In the genomic region with DNA sequence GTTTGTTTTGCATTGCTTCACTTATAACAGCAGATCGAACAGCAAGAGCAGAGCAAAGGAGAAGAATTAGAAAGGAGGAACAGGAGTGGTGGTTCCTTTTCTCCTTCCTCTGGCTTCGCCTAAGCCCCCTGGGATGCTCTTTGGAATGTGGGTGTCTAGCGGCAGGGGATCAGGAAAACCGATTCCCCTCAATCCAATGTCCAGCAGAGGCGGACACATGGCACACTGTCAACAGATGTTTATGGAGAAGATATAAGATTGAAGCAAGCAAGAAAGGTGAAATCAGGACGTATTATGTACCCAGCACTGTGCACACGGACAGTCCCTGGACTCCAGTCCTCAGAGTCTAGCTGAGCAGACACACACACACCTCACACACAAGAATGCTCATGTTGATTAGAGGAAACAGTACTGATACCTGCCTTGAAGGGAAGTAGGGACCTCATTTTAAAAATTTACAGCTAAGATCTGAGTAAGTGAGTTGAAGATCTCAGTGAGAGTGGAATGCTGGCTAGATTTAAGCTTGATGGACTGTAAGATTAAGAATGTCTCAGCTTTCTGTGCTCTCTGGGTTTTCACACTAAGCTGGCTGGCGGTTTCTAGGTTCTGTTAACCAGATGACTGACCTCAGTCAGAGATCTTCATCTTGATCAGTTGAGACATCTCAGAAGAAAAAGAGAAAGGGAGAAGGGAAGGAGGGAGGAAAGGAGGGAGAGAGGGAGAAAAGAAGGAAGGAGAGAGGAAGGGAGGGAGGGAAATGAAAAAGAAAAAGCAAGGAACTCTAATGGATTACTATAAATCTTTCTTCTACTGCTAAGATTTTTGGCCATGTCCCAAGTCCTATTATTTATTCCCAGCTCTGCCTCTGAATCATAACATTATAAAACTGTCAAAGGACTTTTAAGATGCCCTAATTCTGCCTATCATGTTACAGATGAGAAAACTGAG, we compare ENCODE assay signal across 13 cellular contexts. TPM values are rescaled to one million over a fixed set of nuclear protein-coding genes. Genes with fewer than 3 reads are reported as not detected.
DNase-seq lines count a peak whose midpoint lies in the region; ATAC-seq and TF ChIP-seq lines count a peak whose summit lies in the region.
"Had no signal": no experiment of that assay in that cellular context is flagged by ENCODE, and none has a peak within 500 bp of the region (broad histone marks: within the 10 kb centered on the region; RNA-seq: fewer than 3 reads in every experiment).

No MANE protein-coding gene starts in this region.

- WGBS in suprapubic skin, result 62% methylated on average over 8 of the region's 8 CpGs

- peaks cover 8% of the 10 kb centered on the region for H3K27me3 ChIP-seq in suprapubic skin

- H3K36me3 ChIP-seq in suprapubic skin, result no peaks in the 10 kb centered on the region

- intact Hi-C loops in left colon (cut with DNase I, micrococcal nuclease), result no loop called here

- H3K27ac Mint-ChIP-seq in stimulated activated naive CD8-positive, alpha-beta T cell treated with anti-CD3 and anti-CD28 coated beads, Interleukin-15, Interleukin-2, amounts not matched to agents 100 ng/mL and 50 ng/mL, for 24 hours, result peak overlapping the region; percentile 12

- H3K4me3 ChIP-seq in fibroblast of villous mesenchyme (ENCODE audit: low read depth, low read length) (no peak overlapping the region), suprapubic skin (no peak overlapping the region)
- H3K4me3 ChIP-seq: lung had no signal

- H3K36me3 Mint-ChIP-seq in stimulated activated naive CD8-positive, alpha-beta T cell treated with anti-CD3 and anti-CD28 coated beads, Interleukin-15, Interleukin-2, amounts not matched to agents 100 ng/mL and 50 ng/mL, for 24 hours (ENCODE audit: low read depth), result peaks cover 9% of the 10 kb centered on the region

- no peaks in the 10 kb centered on the region for H3K4me1 Mint-ChIP-seq in stimulated activated naive CD8-positive, alpha-beta T cell treated with anti-CD3 and anti-CD28 coated beads, Interleukin-15, Interleukin-2, amounts not matched to agents 100 ng/mL and 50 ng/mL, for 24 hours (ENCODE audit: low read depth)

- H3K4me3 Mint-ChIP-seq in stimulated activated naive CD8-positive, alpha-beta T cell treated with anti-CD3 and anti-CD28 coated beads, Interleukin-15, Interleukin-2, amounts not matched to agents 100 ng/mL and 50 ng/mL, for 24 hours, result no peak overlapping the region

- H3K27me3 Mint-ChIP-seq in stimulated activated naive CD8-positive, alpha-beta T cell treated with anti-CD3 and anti-CD28 coated beads, Interleukin-15, Interleukin-2, amounts not matched to agents 100 ng/mL and 50 ng/mL, for 24 hours, result peaks cover 8% of the 10 kb centered on the region

- TF ChIP-seq POLR2A in suprapubic skin (IDR thresholded peaks at IDR 0.05), result no peak

- no peak for TF ChIP-seq EP300 in suprapubic skin (IDR thresholded peaks at IDR 0.05)

- no peak overlapping the region for H3K27ac ChIP-seq in suprapubic skin

- ATAC-seq in stimulated activated naive CD8-positive, alpha-beta T cell treated with anti-CD3 and anti-CD28 coated beads, Interleukin-15, Interleukin-2, amounts not matched to agents 100 U/mL and 50 U/mL, for 24 hours, result no peak
- ATAC-seq in HG03378 (IDR thresholded peaks at IDR 0.05; ENCODE audit: unreplicated experiment) (peak; percentile 46), GM18907 (IDR thresholded peaks at IDR 0.05; ENCODE audit: unreplicated experiment) (no peak), left colon (no peak)
- ATAC-seq: Right ventricle myocardium inferior had no signal

- peaks cover 12% of the 10 kb centered on the region for H3K9me3 Mint-ChIP-seq in stimulated activated naive CD8-positive, alpha-beta T cell treated with anti-CD3 and anti-CD28 coated beads, Interleukin-15, Interleukin-2, amounts not matched to agents 100 ng/mL and 50 ng/mL, for 24 hours

- TF ChIP-seq CTCF in fibroblast of villous mesenchyme (IDR thresholded peaks at IDR 0.05; ENCODE audit: insufficient read depth, low read depth, low read length) (no peak), suprapubic skin (IDR thresholded peaks at IDR 0.05) (no peak)

- DNase-seq in stimulated activated naive CD8-positive, alpha-beta T cell treated with anti-CD3 and anti-CD28 coated beads, Interleukin-15, Interleukin-2, amounts not matched to agents 100 U/mL and 50 U/mL, for 24 hours, result no peak
- DNase-seq in fibroblast of villous mesenchyme (ENCODE audit: low read depth), result peak; percentile 81
- DNase-seq in left colon, result no peak
- DNase-seq in suprapubic skin (ENCODE audit: low spot score in 2 of 2), result no peak
- no peak for DNase-seq in DMS153 (lab: John Stamatoyannopoulos, UW)
- DNase-seq: amniotic stem cell, DMS79 treated with DMSO at 0.1 percent for 48 hours, NCI-H2227 treated with DMSO at 0.1 percent for 48 hours had no signal

- peaks cover 10% of the 10 kb centered on the region for H3K4me1 ChIP-seq in suprapubic skin

- no peaks in the 10 kb centered on the region for H3K9me3 ChIP-seq in suprapubic skin

RNA-seq across cellular contexts. Expression of a gene that starts 44.8 kb away (rescaled TPM):
- total RNA-seq in fibroblast of villous mesenchyme, result 12.1 and 23.2 TPM in 2 replicates
- total RNA-seq in left colon, result 1 to 10 TPM; 5.7 to 5.8 TPM
- total RNA-seq in suprapubic skin, result 10 to 100 TPM in 1 of 4 donors, 1 to 10 TPM in 3; 3.8 to 14.2 (median 6.8) TPM
